In genomic region chr1:212062832-212063438, GRCh38 we compare ENCODE assay signal across 1 cellular context.
TF ChIP-seq lines count a peak whose summit lies in the region.

No MANE protein-coding gene starts in this region.

TF ChIP-seq in K562, 482 proteins besides CTCF, POLR2A, EP300 and RAD21 (continued from another document and continues in another):
- TF ChIP-seq MNT (conservative IDR thresholded peaks at IDR 0.05) (0 out of 4 replicates have a peak, but pooled peaks have one; percentile 21 to 29), CHAMP1 (IDR thresholded peaks at IDR 0.05) (peak; percentile 49; the same call in 1 of the 2 replicates), RFX1 (IDR thresholded peaks at IDR 0.05) (0 out of 2 replicates have a peak, but pooled peaks have one; percentile 9), HDAC3 (IDR thresholded peaks at IDR 0.05; ENCODE audit: borderline replicate concordance, partially characterized antibody) (peak; percentile 31), ZNF354B (CRISPR knock-in tag; IDR thresholded peaks at IDR 0.05) (no peak), ARID3A (IDR thresholded peaks at IDR 0.05; ENCODE audit: borderline replicate concordance, low read depth, low read length) (peak; percentile 94), E2F4 (CRISPR knock-in tag; IDR thresholded peaks at IDR 0.05; ENCODE audit: low read depth) (no peak), PCBP2 (IDR thresholded peaks at IDR 0.05; ENCODE audit: low read depth, low read length, poor library complexity, severe bottlenecking) (no peak), FIP1L1 (IDR thresholded peaks at IDR 0.05; ENCODE audit: low read depth, low read length, poor library complexity, severe bottlenecking) (no peak), MAX (CRISPR knock-in tag; IDR thresholded peaks at IDR 0.05) (no peak), E2F5 (CRISPR knock-in tag; IDR thresholded peaks at IDR 0.05) (no peak), GATAD2B (IDR thresholded peaks at IDR 0.05; ENCODE audit: borderline replicate concordance) (peak; percentile 62; the same call in 1 of the 2 replicates), TCF7L2 (IDR thresholded peaks at IDR 0.05; ENCODE audit: low read depth, low read length) (no peak), ZNF280B (CRISPR knock-in tag; IDR thresholded peaks at IDR 0.05) (no peak), HMG20B (CRISPR knock-in tag; IDR thresholded peaks at IDR 0.05) (no peak), ETV5 (CRISPR knock-in tag; IDR thresholded peaks at IDR 0.05; ENCODE audit: low read depth) (no peak), CBX2 (IDR thresholded peaks at IDR 0.05; ENCODE audit: insufficient read depth, low read length, poor library complexity, severe bottlenecking) (no peak), ZNF764 (CRISPR knock-in tag; IDR thresholded peaks at IDR 0.05; ENCODE audit: low read depth) (no peak), ARNT (IDR thresholded peaks at IDR 0.05) (no peak), PRDM10 (IDR thresholded peaks at IDR 0.05; ENCODE audit: partially characterized antibody) (no peak), KLF6 (CRISPR knock-in tag; IDR thresholded peaks at IDR 0.05; ENCODE audit: borderline replicate concordance) (0 out of 2 replicates have a peak, but pooled peaks have one; percentile 28), TRIM24 (IDR thresholded peaks at IDR 0.05) (no peak), TSHZ1 (CRISPR knock-in tag; IDR thresholded peaks at IDR 0.05) (no peak), DEAF1 (CRISPR knock-in tag; IDR thresholded peaks at IDR 0.05) (peak; percentile 45; the same call in 1 of the 2 replicates), CBFA2T3 (IDR thresholded peaks at IDR 0.05) (no peak), BRF1 (IDR thresholded peaks at IDR 0.05; ENCODE audit: borderline replicate concordance, extremely low read depth, insufficient read length) (no peak), KDM1A (IDR thresholded peaks at IDR 0.05) (0 out of 4 replicates have a peak, but pooled peaks of 1 of the 2 experiments have one; percentile 9), ZNF592 (IDR thresholded peaks at IDR 0.05) (0 out of 2 replicates have a peak, but pooled peaks have one; percentile 17), NFYB (IDR thresholded peaks at IDR 0.05; ENCODE audit: extremely low read depth, insufficient read length) (no peak), ZZZ3 (IDR thresholded peaks at IDR 0.05) (no peak), RBFOX2 (IDR thresholded peaks at IDR 0.05; ENCODE audit: low read depth, low read length) (no peak)
